In the genomic region with DNA sequence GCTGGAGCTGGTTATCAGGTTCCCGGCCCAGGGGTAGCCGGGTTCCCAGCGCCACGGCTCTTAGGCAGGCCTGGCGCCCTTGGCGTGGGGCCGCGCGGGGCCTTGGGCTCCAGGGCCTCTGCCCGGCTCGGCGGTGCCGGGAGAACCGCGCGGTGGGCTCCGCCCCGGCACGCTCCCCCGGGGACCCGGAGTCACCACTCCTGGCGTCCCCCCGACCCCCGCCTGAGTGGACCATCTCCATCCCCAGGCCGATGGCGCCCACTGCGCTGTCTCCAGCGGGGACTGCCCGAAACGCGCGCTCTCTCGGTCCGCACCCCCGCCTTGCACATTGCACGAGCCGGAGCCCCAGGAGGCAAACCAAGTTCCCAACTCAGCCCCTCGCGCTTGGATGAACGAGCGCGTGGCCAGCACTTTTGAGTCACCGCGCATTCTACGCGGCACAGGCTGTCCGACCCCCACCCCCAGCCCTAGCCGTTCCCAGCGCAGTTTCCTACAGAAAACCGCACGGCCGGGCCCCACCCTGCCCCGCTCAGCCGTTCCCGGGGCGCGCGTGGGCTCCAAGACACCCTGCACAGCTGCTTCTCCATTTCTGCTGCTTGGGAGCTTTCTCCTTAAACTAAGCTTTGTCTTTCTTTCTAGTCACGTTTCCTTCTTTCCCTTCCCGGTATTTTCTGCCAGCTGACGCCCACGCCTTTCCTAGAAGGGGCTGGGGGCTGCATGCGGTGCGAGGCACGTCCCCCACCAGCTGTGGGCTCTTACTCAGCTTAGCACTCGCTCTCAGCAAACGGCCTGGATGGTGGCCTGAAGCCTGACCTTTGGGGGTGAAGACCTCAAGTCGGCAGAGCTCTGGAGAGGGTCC, we compare ENCODE assay signal across 1 cellular context.
A peak's percentile ranks its signal among the peaks of the same experiment; 100 is the strongest.
TF ChIP-seq lines count a peak whose summit lies in the region.

No MANE protein-coding gene starts in this region.

TF ChIP-seq in A549, 52 proteins besides CTCF, POLR2A, EP300 and RAD21 (continued from another document):
- TF ChIP-seq ELK1 (IDR thresholded peaks at IDR 0.05; ENCODE audit: low read depth, low read length), result no peak
- no peak for TF ChIP-seq NR3C1 (IDR thresholded peaks at IDR 0.05)
- no peak for TF ChIP-seq GATA3 (IDR thresholded peaks at IDR 0.05; ENCODE audit: borderline replicate concordance)
- peak; percentile 11; the same call in 1 of the 3 replicates for TF ChIP-seq BCL3 (IDR thresholded peaks at IDR 0.05)
- TF ChIP-seq, protein P1, sequence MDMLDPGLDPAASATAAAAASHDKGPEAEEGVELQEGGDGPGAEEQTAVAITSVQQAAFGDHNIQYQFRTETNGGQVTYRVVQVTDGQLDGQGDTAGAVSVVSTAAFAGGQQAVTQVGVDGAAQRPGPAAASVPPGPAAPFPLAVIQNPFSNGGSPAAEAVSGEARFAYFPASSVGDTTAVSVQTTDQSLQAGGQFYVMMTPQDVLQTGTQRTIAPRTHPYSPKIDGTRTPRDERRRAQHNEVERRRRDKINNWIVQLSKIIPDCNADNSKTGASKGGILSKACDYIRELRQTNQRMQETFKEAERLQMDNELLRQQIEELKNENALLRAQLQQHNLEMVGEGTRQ (IDR thresholded peaks at IDR 0.05), result no peak
- TF ChIP-seq, protein P2, sequence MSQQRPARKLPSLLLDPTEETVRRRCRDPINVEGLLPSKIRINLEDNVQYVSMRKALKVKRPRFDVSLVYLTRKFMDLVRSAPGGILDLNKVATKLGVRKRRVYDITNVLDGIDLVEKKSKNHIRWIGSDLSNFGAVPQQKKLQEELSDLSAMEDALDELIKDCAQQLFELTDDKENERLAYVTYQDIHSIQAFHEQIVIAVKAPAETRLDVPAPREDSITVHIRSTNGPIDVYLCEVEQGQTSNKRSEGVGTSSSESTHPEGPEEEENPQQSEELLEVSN (IDR thresholded peaks at IDR 0.05; ENCODE audit: borderline replicate concordance, low read depth), result peak; percentile 73; the same call in 1 of the 2 replicates
- peak; percentile 11; the same call in 1 of the 2 replicates for TF ChIP-seq RNF2 (IDR thresholded peaks at IDR 0.05; ENCODE audit: borderline replicate concordance, low read depth)
